Comparison of ENCODE assay signal across 1 cellular context in the genomic region with DNA sequence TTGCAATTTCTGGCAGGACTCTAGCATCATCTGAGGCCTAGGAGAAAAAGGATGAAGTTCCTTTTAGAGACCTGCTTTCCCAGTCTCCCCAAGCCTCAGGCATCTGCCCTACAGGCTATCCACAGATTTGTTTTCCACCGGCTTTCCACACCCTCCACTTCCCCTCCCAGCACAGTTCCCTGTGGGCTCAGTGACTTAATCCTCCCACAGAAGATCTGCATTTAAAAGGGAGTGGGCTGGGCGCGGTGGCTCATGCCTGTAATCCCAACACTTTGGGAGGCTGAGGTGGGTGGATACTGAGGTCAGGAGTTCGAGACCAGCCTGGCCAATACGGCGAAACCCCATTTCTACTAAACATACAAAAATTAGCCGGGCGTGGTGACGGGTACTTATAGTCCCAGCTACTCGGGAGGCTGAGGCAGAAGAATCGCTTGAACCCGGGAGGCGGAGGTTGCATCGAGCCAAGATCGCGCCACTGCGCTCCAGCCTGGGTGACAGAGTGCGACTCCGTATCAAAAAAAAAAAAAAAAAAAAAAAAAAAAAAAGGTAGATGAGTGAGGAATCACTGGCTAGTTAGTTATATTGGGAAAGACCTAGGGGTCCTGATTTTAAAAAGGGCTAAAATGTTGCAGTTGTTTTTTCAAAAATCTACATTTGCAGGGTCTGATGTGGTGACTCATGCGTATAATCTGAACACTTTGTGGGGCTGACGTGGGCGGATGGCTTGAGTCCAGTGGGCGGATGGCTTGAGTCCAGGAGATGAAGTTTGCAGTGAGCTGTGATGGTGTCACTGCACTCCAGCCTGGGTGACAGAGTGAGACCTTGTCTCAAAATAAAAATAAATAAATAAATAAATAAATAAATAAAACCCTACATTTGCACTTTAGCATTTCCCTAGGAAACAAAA.
TF ChIP-seq lines count a peak whose summit lies in the region.

No MANE protein-coding gene starts in this region.

TF ChIP-seq in SK-N-SH treated with all-trans-retinoic acid at 6 μM for 48 hours, 23 proteins besides CTCF, POLR2A, EP300 and RAD21 (continued from another document):
- TF ChIP-seq ZFP30 (CRISPR knock-in tag; IDR thresholded peaks at IDR 0.05) (no peak), ZC3H10 (CRISPR knock-in tag; IDR thresholded peaks at IDR 0.05) (no peak), TSHZ2 (CRISPR knock-in tag; IDR thresholded peaks at IDR 0.05) (no peak), ZNF565 (CRISPR knock-in tag; conservative IDR thresholded peaks at IDR 0.05; ENCODE audit: low read depth) (no peak)
